ENCODE assay signal across 8 cellular contexts in genomic region chr5:60842859-60843692, GRCh38. TPM values are rescaled to one million over a fixed set of nuclear protein-coding genes. Genes with fewer than 3 reads are reported as not detected.
DNase-seq lines count a peak whose midpoint lies in the region; ATAC-seq and TF ChIP-seq lines count a peak whose summit lies in the region.

No MANE protein-coding gene starts in this region.

- H3K4me1 ChIP-seq in heart right ventricle (peaks cover 0 to 16% (median 11%) of the 10 kb centered on the region in 9 donors), iPS-20b (ENCODE audit: insufficient read depth, low read length) (peaks cover 7% of the 10 kb centered on the region; the same call in 1 of the 2 replicates)

- no peak for TF ChIP-seq CTCF in heart right ventricle (IDR thresholded peaks at IDR 0.05)

- H3K27ac ChIP-seq in heart right ventricle, result no peak overlapping the region
- H3K27ac ChIP-seq in angular gyrus (ENCODE audit: low read depth, low read length), result peak overlapping the region; percentile 48
- no peak overlapping the region for H3K27ac ChIP-seq in iPS-20b (ENCODE audit: low read length)
- peak overlapping the region in 20 of 21 experiments; percentile 7 to 88 (median 70) for H3K27ac ChIP-seq in skin epidermis

- H3K27me3 ChIP-seq in heart right ventricle, result peaks cover 0 to 59% (median 53%) of the 10 kb centered on the region in 7 donors
- H3K27me3 ChIP-seq in iPS-20b (ENCODE audit: insufficient read depth, low read length), result peaks cover 38% of the 10 kb centered on the region

- no peak for DNase-seq in heart right ventricle
- no peak for DNase-seq in cardiac septum (ENCODE audit: low spot score)
- peak; percentile 27 for DNase-seq in HPDE6-E6E7 (ENCODE audit: extremely low spot score)
- DNase-seq in T-helper 9 cell, result no peak

- H3K9me3 ChIP-seq in heart right ventricle (no peaks in the 10 kb centered on the region), iPS-20b (ENCODE audit: insufficient read depth, low read depth, low read length) (no peaks in the 10 kb centered on the region)

- H3K36me3 ChIP-seq in heart right ventricle (no peaks in the 10 kb centered on the region), iPS-20b (ENCODE audit: insufficient read depth, low read depth, low read length) (no peaks in the 10 kb centered on the region)

- ATAC-seq in heart right ventricle (peak in 2 of 8 donors; percentile 48 to 54), GM18858 (IDR thresholded peaks at IDR 0.05; ENCODE audit: unreplicated experiment) (no peak)

- 4 to 7% methylated on average over 42 to 44 of the region's 44 CpGs for WGBS in heart right ventricle, 2 donors

- peak overlapping the region; percentile 46 to 72 (median 66) for H3K4me3 ChIP-seq in heart right ventricle
- H3K4me3 ChIP-seq in iPS-20b (ENCODE audit: low read length), result peak overlapping the region; percentile 78
- peak overlapping the region; percentile 54 to 81 (median 69) for H3K4me3 ChIP-seq in skin epidermis

- intact Hi-C loops in heart right ventricle (cut with DNase I) (no loop called here), cardiac septum (cut with DNase I) (loop anchor here (10.0 kb wide), 1 partner anchor 138 kb away; the partner anchor contains the start of gene DEPDC1B)

- peak overlapping the region; percentile 63; the same call in 1 of the 2 replicates for H3K9ac ChIP-seq in iPS-20b (ENCODE audit: low read depth, low read length)

RNA-seq across cellular contexts. Expression of gene ELOVL7, which starts 1.0 kb away (rescaled TPM):
- total RNA-seq in heart right ventricle (1 to 10 TPM in 2 of 10 donors, under 1 TPM in 8; 0.23 to 2.0 (median 0.59) TPM), cardiac septum (0.97 TPM)
- 1 to 10 TPM in 1 of 2 donors, under 1 TPM in 1; 0.16 to 1.3 TPM for polyA plus RNA-seq in heart right ventricle

Comparison
In these comparisons a context has a peak if more than half of its experiments do, and no peak if none do; other contexts are left out.
1. H3K27ac ChIP-seq: peak in angular gyrus (single experiment) and skin epidermis (20 of 21); none in heart right ventricle (0 of 10) and iPS-20b (single experiment).
2. Peak in every context shown above with its lines, with median percentiles within 50 percentile points of each other: H3K4me3 ChIP-seq.